23 cellular contexts compared by ENCODE assay signal in the genomic region with DNA sequence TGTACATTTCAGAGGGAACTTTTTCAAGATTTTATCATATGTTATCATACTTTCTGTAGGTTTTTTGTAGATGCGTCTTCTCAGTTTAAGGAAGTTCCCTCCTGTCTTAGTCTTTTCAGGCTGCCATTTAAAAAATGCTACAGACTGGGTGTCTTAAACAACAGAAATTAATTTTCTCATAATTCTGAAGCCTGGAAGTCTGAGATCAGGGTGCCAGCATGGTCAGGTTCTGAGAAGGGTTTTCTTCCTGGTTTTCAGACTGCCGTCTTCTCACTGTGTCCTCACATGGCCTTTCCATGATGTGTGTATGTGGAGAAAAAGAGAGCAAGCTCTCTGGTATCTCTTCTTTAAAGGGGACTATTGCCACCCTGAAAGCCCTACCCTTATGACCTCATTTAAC.
"Had no signal": no experiment of that assay in that cellular context is flagged by ENCODE, and none has a peak within 500 bp of the region (broad histone marks: within the 10 kb centered on the region; RNA-seq: fewer than 3 reads in every experiment).

No MANE protein-coding gene starts in this region.

- H3K9me3 ChIP-seq: testis, thoracic aorta, thyroid gland, transverse colon, uterus had no signal

- H3K4me1 ChIP-seq: stomach, suprapubic skin, testis, thyroid gland, tibial artery, tibial nerve, transverse colon, upper lobe of left lung, upper lobe of right lung, uterus, vagina had no signal

- H3K27ac ChIP-seq: stomach, suprapubic skin, testis, thoracic aorta, thyroid gland, tibial artery, tibial nerve, transverse colon, upper lobe of left lung, upper lobe of right lung, uterus, vagina had no signal

- H3K4me3 ChIP-seq: stomach, suprapubic skin, testis, thoracic aorta, thyroid gland, tibial artery, tibial nerve, transverse colon, upper lobe of left lung, upper lobe of right lung, uterus, vagina had no signal

- H3K27me3 ChIP-seq: stomach, suprapubic skin, testis, thyroid gland, tibial artery, tibial nerve, transverse colon, upper lobe of left lung, upper lobe of right lung, uterus, vagina had no signal

- H3K36me3 ChIP-seq: stomach, suprapubic skin, thoracic aorta, thyroid gland, tibial artery, tibial nerve, transverse colon, upper lobe of left lung, upper lobe of right lung, uterus, vagina had no signal

- DNase-seq: stimulated activated CD4-positive, alpha-beta T cell treated with anti-CD3 and anti-CD28 coated beads, Interleukin-2, amount 100 ng/mL, for 48 hours; stimulated activated CD4-positive, alpha-beta T cell treated with anti-CD3 and anti-CD28 coated beads, Interleukin-4, amount 100 ng/mL, for 1 hour; stimulated activated CD4-positive, alpha-beta T cell treated with anti-CD3 and anti-CD28 coated beads, Interleukin-4, amount 100 ng/mL, for 24 hours; stimulated activated CD4-positive, alpha-beta T cell treated with anti-CD3 and anti-CD28 coated beads, Interleukin-4, amount 100 ng/mL, for 4 hours; stimulated activated CD8-positive, alpha-beta memory T cell treated with anti-CD3 and anti-CD28 coated beads, Interleukin-4, amount 100 ng/mL, for 48 hours; stimulated activated naive B cell treated with anti-CD40 and anti-IgM and Interleukin-4, amounts not matched to agents 10 μg/mL and 1 μg/mL and 100 μg/mL, for 72 hours; stimulated activated naive CD4-positive, alpha-beta T cell; stimulated activated naive CD4-positive, alpha-beta T cell treated with Interleukin-2 at 50 U/mL for 16 hours; stimulated activated naive CD8-positive, alpha-beta T cell treated with anti-CD3 and anti-CD28 coated beads, Interleukin-15, amount 100 ng/mL, for 72 hours; stimulated activated naive CD8-positive, alpha-beta T cell treated with anti-CD3 and anti-CD28 coated beads, Interleukin-15, Interleukin-2, amounts not matched to agents 100 U/mL and 50 U/mL, for 24 hours; stomach; substantia nigra; testis; thyroid gland; tibial artery; transverse colon; upper lobe of left lung; upper lobe of right lung; uterus had no signal
